Comparison of ENCODE assay signal across 1 cellular context in the genomic region with DNA sequence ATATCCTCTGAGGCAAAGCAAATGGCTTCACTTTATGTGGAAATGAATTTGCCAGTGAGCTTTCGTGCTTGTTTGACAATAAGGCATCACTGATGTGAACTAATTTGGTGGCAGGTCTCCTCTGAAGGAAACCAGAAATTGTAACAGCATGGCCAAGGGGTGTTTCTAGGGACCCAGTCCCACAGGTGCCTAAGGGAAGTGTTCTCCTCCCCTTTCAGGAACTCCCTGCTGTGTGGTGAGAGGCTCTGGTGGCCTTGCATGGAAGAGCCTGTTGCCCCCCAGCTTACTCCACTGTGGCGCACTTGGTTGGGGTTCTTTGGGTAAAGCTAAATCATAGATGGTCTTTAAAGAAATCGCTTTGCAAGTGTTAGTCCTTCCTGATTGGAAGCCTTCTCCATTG.
TF ChIP-seq lines count a peak whose summit lies in the region.

No MANE protein-coding gene starts in this region.

TF ChIP-seq in HepG2, 621 proteins besides CTCF, POLR2A, EP300 and RAD21:
- TF ChIP-seq HNF1A (IDR thresholded peaks at IDR 0.05; ENCODE audit: low read depth) (no peak), HNF1A (CRISPR knock-in tag; IDR thresholded peaks at IDR 0.05; ENCODE audit: borderline replicate concordance) (no peak), ZNF710 (CRISPR knock-in tag; IDR thresholded peaks at IDR 0.05; ENCODE audit: borderline replicate concordance) (no peak), DBP (CRISPR knock-in tag; IDR thresholded peaks at IDR 0.05; ENCODE audit: not compliant biosample characterization) (no peak), ZNF646 (CRISPR knock-in tag; IDR thresholded peaks at IDR 0.05) (no peak), RNF2 (conservative IDR thresholded peaks at IDR 0.05; ENCODE audit: low read depth) (no peak), CENPX (CRISPR knock-in tag; IDR thresholded peaks at IDR 0.05) (no peak), MBD4 (IDR thresholded peaks at IDR 0.05; ENCODE audit: borderline replicate concordance, low read length) (no peak), SOX13 (IDR thresholded peaks at IDR 0.05) (no peak), SOX13 (CRISPR knock-in tag; conservative IDR thresholded peaks at IDR 0.05 in 1 of 2, IDR thresholded peaks at IDR 0.05 in 1 of 2) (no peak), E2F5 (CRISPR knock-in tag; conservative IDR thresholded peaks at IDR 0.05) (no peak), CREBL2 (CRISPR knock-in tag; IDR thresholded peaks at IDR 0.05; ENCODE audit: borderline replicate concordance) (no peak), GATA4 (IDR thresholded peaks at IDR 0.05; ENCODE audit: borderline replicate concordance, low read depth) (no peak), KDM6A (CRISPR knock-in tag; IDR thresholded peaks at IDR 0.05; ENCODE audit: low read depth) (no peak), ZNF720 (CRISPR knock-in tag; IDR thresholded peaks at IDR 0.05) (no peak), NFE2L2 (IDR thresholded peaks at IDR 0.05; ENCODE audit: low read length) (no peak), ZNF292 (CRISPR knock-in tag; IDR thresholded peaks at IDR 0.05; ENCODE audit: borderline replicate concordance, low read depth) (no peak), THAP8 (CRISPR knock-in tag; IDR thresholded peaks at IDR 0.05; ENCODE audit: borderline replicate concordance) (no peak)
- TF ChIP-seq, protein P1, sequence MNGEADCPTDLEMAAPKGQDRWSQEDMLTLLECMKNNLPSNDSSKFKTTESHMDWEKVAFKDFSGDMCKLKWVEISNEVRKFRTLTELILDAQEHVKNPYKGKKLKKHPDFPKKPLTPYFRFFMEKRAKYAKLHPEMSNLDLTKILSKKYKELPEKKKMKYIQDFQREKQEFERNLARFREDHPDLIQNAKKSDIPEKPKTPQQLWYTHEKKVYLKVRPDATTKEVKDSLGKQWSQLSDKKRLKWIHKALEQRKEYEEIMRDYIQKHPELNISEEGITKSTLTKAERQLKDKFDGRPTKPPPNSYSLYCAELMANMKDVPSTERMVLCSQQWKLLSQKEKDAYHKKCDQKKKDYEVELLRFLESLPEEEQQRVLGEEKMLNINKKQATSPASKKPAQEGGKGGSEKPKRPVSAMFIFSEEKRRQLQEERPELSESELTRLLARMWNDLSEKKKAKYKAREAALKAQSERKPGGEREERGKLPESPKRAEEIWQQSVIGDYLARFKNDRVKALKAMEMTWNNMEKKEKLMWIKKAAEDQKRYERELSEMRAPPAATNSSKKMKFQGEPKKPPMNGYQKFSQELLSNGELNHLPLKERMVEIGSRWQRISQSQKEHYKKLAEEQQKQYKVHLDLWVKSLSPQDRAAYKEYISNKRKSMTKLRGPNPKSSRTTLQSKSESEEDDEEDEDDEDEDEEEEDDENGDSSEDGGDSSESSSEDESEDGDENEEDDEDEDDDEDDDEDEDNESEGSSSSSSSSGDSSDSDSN (CRISPR knock-in tag; IDR thresholded peaks at IDR 0.05) = no peak
